ENCODE assay signal across 8 cellular contexts in genomic region chr4:174365018-174365587, GRCh38.
DNase-seq lines count a peak whose midpoint lies in the region; ATAC-seq and TF ChIP-seq lines count a peak whose summit lies in the region.

No MANE protein-coding gene starts in this region.

- no peaks in the 10 kb centered on the region for H3K9me3 ChIP-seq in right lobe of liver

- intact Hi-C loops in right lobe of liver (cut with DNase I) = loop anchor here (10.0 kb wide), 2 partner anchors 260 to 270 kb away; no protein-coding TSS in a partner anchor

- no peaks in the 10 kb centered on the region for H3K4me1 ChIP-seq in right lobe of liver

- H3K36me3 ChIP-seq in right lobe of liver = no peaks in the 10 kb centered on the region

- CTCF ChIA-PET in activated CD4-positive, alpha-beta T cell treated with anti-CD3 and anti-CD28 coated beads, Interleukin-2, amount 10 ng/mL, durations not matched to agents 7 days and 5 days (lab: Charles Lee) = no interaction called here

- H3K36me3 Mint-ChIP-seq in activated CD4-positive, alpha-beta T cell treated with anti-CD3 and anti-CD28 coated beads, Interleukin-2, amount 10 ng/mL, durations not matched to agents 7 days and 5 days (ENCODE audit: low read depth) = no peaks in the 10 kb centered on the region

- TF ChIP-seq CTCF in astrocyte of the spinal cord (IDR thresholded peaks at IDR 0.05; ENCODE audit: low read depth, low read length) = peak; percentile 22
- TF ChIP-seq CTCF in right lobe of liver (IDR thresholded peaks at IDR 0.05) = peak; percentile 47 to 56 (median 50)

- H3K9me3 Mint-ChIP-seq in activated CD4-positive, alpha-beta T cell treated with anti-CD3 and anti-CD28 coated beads, Interleukin-2, amount 10 ng/mL, durations not matched to agents 7 days and 5 days = no peaks in the 10 kb centered on the region

- peak in 3 of 4 donors; percentile 33 to 52 (median 46) for ATAC-seq in right lobe of liver
- ATAC-seq in GM18861 (IDR thresholded peaks at IDR 0.05; ENCODE audit: unreplicated experiment) = no peak
- no peak for ATAC-seq in GM21360 (IDR thresholded peaks at IDR 0.05; ENCODE audit: unreplicated experiment)

- no peak for TF ChIP-seq POLR2A in right lobe of liver (IDR thresholded peaks at IDR 0.05)

- 3% methylated on average over 2 of the region's 2 CpGs for WGBS in right lobe of liver (ENCODE audit: insufficient coverage, low coverage, low lambda C conversion rate, missing lambda C conversion rate)

- peaks cover 12% of the 10 kb centered on the region for H3K27me3 Mint-ChIP-seq in activated CD4-positive, alpha-beta T cell treated with anti-CD3 and anti-CD28 coated beads, Interleukin-2, amount 10 ng/mL, durations not matched to agents 7 days and 5 days

- H3K27ac Mint-ChIP-seq in activated CD4-positive, alpha-beta T cell treated with anti-CD3 and anti-CD28 coated beads, Interleukin-2, amount 10 ng/mL, durations not matched to agents 7 days and 5 days = no peak overlapping the region

- no peaks in the 10 kb centered on the region for H3K4me1 Mint-ChIP-seq in activated CD4-positive, alpha-beta T cell treated with anti-CD3 and anti-CD28 coated beads, Interleukin-2, amount 10 ng/mL, durations not matched to agents 7 days and 5 days

- no peak overlapping the region for H3K4me3 ChIP-seq in astrocyte of the spinal cord (ENCODE audit: low read depth, low read length)
- H3K4me3 ChIP-seq in right lobe of liver = no peak overlapping the region

- in situ Hi-C loops in astrocyte of the spinal cord (cut with HindIII; ENCODE audit: low sequenced_read_pairs) = no loop called here

- POLR2A ChIA-PET in activated CD4-positive, alpha-beta T cell treated with anti-CD3 and anti-CD28 coated beads, Interleukin-2, amount 10 ng/mL, durations not matched to agents 7 days and 5 days (lab: Charles Lee) = no interaction called here

- DNase-seq in activated CD4-positive, alpha-beta T cell treated with anti-CD3 and anti-CD28 coated beads, Interleukin-2, amount 10 ng/mL, durations not matched to agents 7 days and 5 days = peak; percentile 31
- no peak for DNase-seq in activated CD4-positive, alpha-beta T cell treated with anti-CD3 and anti-CD28 coated beads, Interleukin-2, amount 50 U/mL, for 4 hours
- DNase-seq in LoVo (ENCODE audit: low spot score) (peak; percentile 60), astrocyte of the spinal cord (ENCODE audit: low read depth, low spot score) (peak; percentile 45), right lobe of liver (no peak), occipital lobe (lab: John Stamatoyannopoulos, UW) (no peak)

- H3K27ac ChIP-seq in right lobe of liver = no peak overlapping the region

- no peak overlapping the region for H3K4me3 Mint-ChIP-seq in activated CD4-positive, alpha-beta T cell treated with anti-CD3 and anti-CD28 coated beads, Interleukin-2, amount 10 ng/mL, durations not matched to agents 7 days and 5 days

- H3K27me3 ChIP-seq in right lobe of liver = no peaks in the 10 kb centered on the region

Comparison
In these comparisons a context has a peak if more than half of its experiments do, and no peak if none do; other contexts are left out.
1. DNase-seq: peak in activated CD4-positive, alpha-beta T cell treated with anti-CD3 and anti-CD28 coated beads, Interleukin-2, amount 10 ng/mL, durations not matched to agents 7 days and 5 days (single experiment), LoVo (single experiment) and astrocyte of the spinal cord (single experiment); none in activated CD4-positive, alpha-beta T cell treated with anti-CD3 and anti-CD28 coated beads, Interleukin-2, amount 50 U/mL, for 4 hours (0 of 2), right lobe of liver (0 of 3) and occipital lobe (single experiment).
2. ATAC-seq: peak in right lobe of liver (3 of 4); none in GM18861 (single experiment) and GM21360 (single experiment).